In the genomic region with DNA sequence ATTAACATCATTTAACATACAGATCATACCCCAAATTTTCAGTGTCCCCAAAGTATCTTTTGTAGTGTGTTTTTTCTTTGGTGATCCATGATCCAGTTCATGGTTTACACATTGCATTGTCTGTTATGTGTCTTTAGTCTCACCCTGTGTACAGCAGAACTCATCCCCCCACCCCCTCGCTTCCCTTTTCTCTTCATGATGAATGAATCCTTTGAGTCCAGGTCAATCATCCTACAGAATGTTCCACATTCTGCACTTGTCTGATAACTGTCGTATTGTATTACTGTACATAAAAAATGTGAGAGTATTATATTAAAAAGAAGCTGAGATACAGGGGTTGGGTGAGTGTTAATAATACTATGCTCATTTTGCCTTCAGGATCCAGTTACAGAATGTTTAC, we compare ENCODE assay signal across 19 cellular contexts. TPM values are rescaled to one million over a fixed set of nuclear protein-coding genes. Genes with fewer than 3 reads are reported as not detected.
DNase-seq lines count a peak whose midpoint lies in the region; ATAC-seq lines count a peak whose summit lies in the region.
"Had no signal": no experiment of that assay in that cellular context is flagged by ENCODE, and none has a peak within 500 bp of the region (broad histone marks: within the 10 kb centered on the region; RNA-seq: fewer than 3 reads in every experiment).

No MANE protein-coding gene starts in this region.

- no peak for ATAC-seq in HG03196 (IDR thresholded peaks at IDR 0.05; ENCODE audit: unreplicated experiment)

- H3K27ac Mint-ChIP-seq in T-helper 2 cell treated with Interferon-gamma antibody and Interleukin-4, amounts not matched to agents 5 μg/mL and 100 μg/mL, for 36 hours: peak overlapping the region; percentile 26
- H3K27ac Mint-ChIP-seq in immature natural killer cell: no peak overlapping the region
- H3K27ac Mint-ChIP-seq: CD14-positive monocyte; CD4-positive, alpha-beta T cell; HFFc6 had no signal

- H3K36me3 Mint-ChIP-seq in T-helper 2 cell treated with Interferon-gamma antibody and Interleukin-4, amounts not matched to agents 5 μg/mL and 100 μg/mL, for 36 hours (ENCODE audit: low read depth): peaks cover 11% of the 10 kb centered on the region
- peaks cover 6 to 7% (median 7%) of the 10 kb centered on the region in 3 donors for H3K36me3 Mint-ChIP-seq in immature natural killer cell

- H3K4me3 Mint-ChIP-seq in T-helper 2 cell treated with Interferon-gamma antibody and Interleukin-4, amounts not matched to agents 5 μg/mL and 100 μg/mL, for 36 hours: no peak overlapping the region
- no peak overlapping the region for H3K4me3 Mint-ChIP-seq in immature natural killer cell
- H3K4me3 Mint-ChIP-seq: CD14-positive monocyte; CD4-positive, alpha-beta T cell; CD8-positive, alpha-beta memory T cell; HFFc6 had no signal

- no peaks in the 10 kb centered on the region for H3K27me3 Mint-ChIP-seq in T-helper 2 cell treated with Interferon-gamma antibody and Interleukin-4, amounts not matched to agents 5 μg/mL and 100 μg/mL, for 36 hours (ENCODE audit: low read depth)
- H3K27me3 Mint-ChIP-seq in immature natural killer cell (ENCODE audit: low read depth in 3 of 3): no peaks in the 10 kb centered on the region
- H3K27me3 Mint-ChIP-seq: CD4-positive, alpha-beta T cell; CD8-positive, alpha-beta memory T cell had no signal

- H3K9me3 Mint-ChIP-seq in T-helper 2 cell treated with Interferon-gamma antibody and Interleukin-4, amounts not matched to agents 5 μg/mL and 100 μg/mL, for 36 hours: no peaks in the 10 kb centered on the region
- H3K9me3 Mint-ChIP-seq in immature natural killer cell: no peaks in the 10 kb centered on the region
- H3K9me3 Mint-ChIP-seq: CD4-positive, alpha-beta T cell; CD8-positive, alpha-beta memory T cell; HFFc6 had no signal

- peaks cover 13% of the 10 kb centered on the region for H3K4me1 Mint-ChIP-seq in T-helper 2 cell treated with Interferon-gamma antibody and Interleukin-4, amounts not matched to agents 5 μg/mL and 100 μg/mL, for 36 hours (ENCODE audit: low read depth)
- H3K4me1 Mint-ChIP-seq in immature natural killer cell: peaks cover 14 to 23% of the 10 kb centered on the region in 2 donors

- DNase-seq in T-helper 2 cell treated with Interferon-gamma antibody and Interleukin-4, amounts not matched to agents 5 μg/mL and 100 μg/mL, for 36 hours (ENCODE audit: low spot score): no peak
- DNase-seq in T-helper 2 cell (no peak), foreskin melanocyte (peak; percentile 87), pons (ENCODE audit: low spot score) (peak; percentile 25), immature natural killer cell (no peak)
- DNase-seq: ACHN; AML-193; BE2C; Calu3; CD4-positive, alpha-beta T cell; CD8-positive, alpha-beta memory T cell; COR-L47; DMS53; DMS79 treated with DMSO at 0.1 percent for 48 hours; GF-D8; GOT3; HFFc6 had no signal

RNA-seq across cellular contexts. Expression of gene NIT2, which starts 14.6 kb away (rescaled TPM):
- polyA plus RNA-seq in immature natural killer cell: 10 to 100 TPM; 35.6 to 46.0 (median 41.7) TPM

RNA-seq across cellular contexts. Expression of gene TBC1D23, which starts 59.2 kb away (rescaled TPM):
- polyA plus RNA-seq in immature natural killer cell: 10 to 100 TPM; 13.7 to 23.4 (median 14.0) TPM

Comparison
In these comparisons a context has a peak if more than half of its experiments do, and no peak if none do; other contexts are left out.
1. DNase-seq: peak in foreskin melanocyte (single experiment) and pons (single experiment); none in T-helper 2 cell treated with Interferon-gamma antibody and Interleukin-4, amounts not matched to agents 5 μg/mL and 100 μg/mL, for 36 hours (single experiment), T-helper 2 cell (0 of 5) and immature natural killer cell (0 of 3).